1 cellular context compared by ENCODE assay signal in genomic region chr18:48835119-48835518, GRCh38.
TF ChIP-seq lines count a peak whose summit lies in the region.

No MANE protein-coding gene starts in this region.

TF ChIP-seq in WTC11, 78 proteins besides CTCF, POLR2A, EP300 and RAD21 (continued from another document):
- TF ChIP-seq E2F1 (CRISPR knock-in tag; IDR thresholded peaks at IDR 0.05) = no peak
